ENCODE assay signal across 8 cellular contexts in the genomic region with DNA sequence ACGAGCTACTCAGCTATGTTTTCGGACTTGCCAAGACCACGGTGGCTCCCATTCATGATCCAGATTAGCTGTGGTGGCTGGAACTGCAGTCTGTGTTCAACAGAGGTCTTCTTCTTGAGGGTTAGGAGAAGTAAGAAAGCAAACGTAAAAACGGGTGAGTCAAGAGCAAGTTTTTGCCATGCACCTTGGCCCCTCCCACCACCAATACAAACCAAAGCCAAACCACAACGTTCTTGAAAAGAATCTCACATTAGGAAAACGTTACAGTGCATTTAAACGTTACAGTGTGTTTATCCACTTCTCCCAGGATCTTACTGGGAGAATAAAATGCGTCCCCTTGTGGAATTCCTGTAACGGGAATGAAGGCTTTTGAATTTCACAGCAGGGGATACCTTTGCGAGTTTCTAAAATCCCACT. TPM values are rescaled to one million over a fixed set of nuclear protein-coding genes. Genes with fewer than 3 reads are reported as not detected.
A peak's percentile ranks its signal among the peaks of the same experiment; 100 is the strongest.
DNase-seq lines count a peak whose midpoint lies in the region.

No MANE protein-coding gene starts in this region.

- no peaks in the 10 kb centered on the region for H3K9me2 ChIP-seq in GM23248 (ENCODE audit: insufficient read depth)

- peak overlapping the region; percentile 93 for H3K27ac Mint-ChIP-seq in activated naive CD8-positive, alpha-beta T cell

- peak overlapping the region; percentile 90 for H3K9ac ChIP-seq in GM23248

- in situ Hi-C loops in GM23248 (cut with MboI): no loop called here

- H3K9me3 ChIP-seq in GM23248 (ENCODE audit: low read depth) (no peaks in the 10 kb centered on the region), iPS DF 6.9 (ENCODE audit: control insufficient read depth, insufficient read depth, low read length) (no peaks in the 10 kb centered on the region)

- H3F3A ChIP-seq in GM23248 (ENCODE audit: insufficient read depth): peaks cover 18% of the 10 kb centered on the region

- H3K4me1 ChIP-seq in GM23248 (ENCODE audit: insufficient read depth): peaks cover 31% of the 10 kb centered on the region
- no peaks in the 10 kb centered on the region for H3K4me1 ChIP-seq in iPS DF 6.9 (ENCODE audit: control insufficient read depth, insufficient read depth, low read length)

- H3K27me3 ChIP-seq in GM23248 (replicated peaks; ENCODE audit: insufficient read depth) (no peaks in the 10 kb centered on the region), iPS DF 6.9 (ENCODE audit: control insufficient read depth, insufficient read depth, low read length) (no peaks in the 10 kb centered on the region)

- peak overlapping the region; percentile 94 for H3K4me2 ChIP-seq in GM23248 (ENCODE audit: unreplicated experiment)

- DNase-seq in GM23248 (peak; percentile 90), SIG-M5 treated with dmso at 0.1 percent for 504 hours (lab: John Stamatoyannopoulos, UW; ENCODE audit: unreplicated experiment) (peak; percentile 80), iPS DF 6.9 (ENCODE audit: low read depth, low spot score) (no peak), DMS79 treated with DMSO at 0.1 percent for 48 hours (lab: John Stamatoyannopoulos, UW) (no peak), NCI-H2196 (lab: John Stamatoyannopoulos, UW; ENCODE audit: unreplicated experiment) (no peak), NCI-H1930 (lab: John Stamatoyannopoulos, UW) (no peak)
- DNase-seq in stimulated activated CD4-positive, alpha-beta T cell treated with anti-CD3 and anti-CD28 coated beads, Interleukin-12 subunit alpha, Interleukin-12 subunit beta, amount 100 ng/mL, for 4 hours: peak; percentile 46

- H3K4me3 ChIP-seq in GM23248 (peak overlapping the region; percentile 90), iPS DF 6.9 (ENCODE audit: low read length) (peak overlapping the region; percentile 99; the same call in 1 of the 2 replicates)

- no peaks in the 10 kb centered on the region for H3K36me3 Mint-ChIP-seq in activated naive CD8-positive, alpha-beta T cell

- H3K4me1 Mint-ChIP-seq in activated naive CD8-positive, alpha-beta T cell (ENCODE audit: low read depth): peaks cover 47% of the 10 kb centered on the region

- H4K20me1 ChIP-seq in GM23248 (ENCODE audit: insufficient read depth): no peaks in the 10 kb centered on the region

- 6% methylated on average over 11 of the region's 11 CpGs for WGBS in GM23248 (ENCODE audit: low coverage in 1 of 2, low lambda C conversion rate in 2 of 2, missing lambda C conversion rate in 2 of 2), 2 experiments
- WGBS in iPS DF 6.9 (ENCODE audit: insufficient coverage, insufficient read length): no CpG with 5 or more reads among the region's 11 CpGs

- H3K36me3 ChIP-seq in GM23248 (ENCODE audit: low read depth) (no peaks in the 10 kb centered on the region), iPS DF 6.9 (ENCODE audit: control insufficient read depth, insufficient read depth, low read length) (no peaks in the 10 kb centered on the region)

- no peaks in the 10 kb centered on the region for H3K27me3 Mint-ChIP-seq in activated naive CD8-positive, alpha-beta T cell

- H3K27ac ChIP-seq in GM23248: peak overlapping the region; percentile 76
- no peak overlapping the region for H3K27ac ChIP-seq in iPS DF 6.9 (ENCODE audit: low read length)

- peak overlapping the region; percentile 96 for H2AFZ ChIP-seq in GM23248

- H3K9me3 Mint-ChIP-seq in activated naive CD8-positive, alpha-beta T cell (ENCODE audit: low read depth): no peaks in the 10 kb centered on the region

- peak overlapping the region; percentile 97 for H3K4me3 Mint-ChIP-seq in activated naive CD8-positive, alpha-beta T cell

- peaks cover 26% of the 10 kb centered on the region for H3K79me2 ChIP-seq in GM23248 (ENCODE audit: insufficient read depth)

RNA-seq across cellular contexts. Expression of a gene that starts 0.7 kb away (rescaled TPM):
- 0.38 and 0.65 TPM in 2 replicates for total RNA-seq in GM23248 (2014; rRNA removed; shearing (Covaris generic))
- 0.67 and 1.0 TPM in 2 replicates for polyA plus RNA-seq in GM23248 (2016; fragmentation: Nextera tagmentation; extraction: Ambion mirVana)

RNA-seq across cellular contexts. Expression of a gene that starts 1.0 kb away (rescaled TPM):
- total RNA-seq in GM23248 (2014; rRNA removed; shearing (Covaris generic)): 4.0 and 5.1 TPM in 2 replicates
- polyA plus RNA-seq in GM23248 (2016; fragmentation: Nextera tagmentation; extraction: Ambion mirVana): 3.2 and 3.6 TPM in 2 replicates

Comparison
In these comparisons a context has a peak if more than half of its experiments do, and no peak if none do; other contexts are left out.
1. DNase-seq: peak in GM23248 (single experiment), SIG-M5 treated with dmso at 0.1 percent for 504 hours (single experiment) and stimulated activated CD4-positive, alpha-beta T cell treated with anti-CD3 and anti-CD28 coated beads, Interleukin-12 subunit alpha, Interleukin-12 subunit beta, amount 100 ng/mL, for 4 hours (single experiment); none in iPS DF 6.9 (single experiment), DMS79 treated with DMSO at 0.1 percent for 48 hours (single experiment), NCI-H2196 (single experiment) and NCI-H1930 (0 of 2).